Comparison of ENCODE assay signal across 12 cellular contexts in the genomic region with DNA sequence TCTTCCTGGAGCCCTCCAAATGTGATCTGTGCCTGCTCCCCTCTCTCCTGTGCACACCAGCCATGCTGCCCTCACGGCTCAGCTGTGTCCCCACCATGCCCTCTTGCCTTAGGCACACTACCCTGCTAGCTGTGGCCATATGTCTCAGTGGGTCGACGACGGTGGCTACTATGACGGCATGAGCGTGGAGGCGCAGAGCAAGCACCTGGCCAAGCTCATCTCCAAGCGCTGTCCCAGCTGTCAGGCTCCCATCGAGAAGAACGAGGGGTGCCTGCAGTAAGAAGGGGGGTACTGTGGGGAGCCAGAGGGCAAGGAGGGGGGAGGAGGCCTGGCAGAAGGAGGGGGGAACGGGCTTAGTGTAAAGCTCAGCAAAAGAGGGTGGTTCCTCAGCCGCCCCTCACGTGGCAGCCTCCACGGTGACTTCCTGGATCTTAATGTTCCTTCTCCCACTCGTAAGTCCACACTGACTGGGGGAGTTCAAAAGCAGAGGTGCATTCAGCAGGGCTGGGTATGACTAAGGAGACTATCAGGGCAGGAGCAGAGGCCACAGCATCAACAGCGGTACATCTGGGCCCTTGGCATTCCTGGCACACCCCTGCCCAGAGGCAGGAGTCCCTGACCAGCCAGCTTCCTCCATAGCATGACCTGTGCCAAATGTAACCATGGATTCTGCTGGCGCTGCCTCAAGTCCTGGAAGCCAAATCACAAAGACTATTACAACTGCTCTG. TPM values are rescaled to one million over a fixed set of nuclear protein-coding genes. Genes with fewer than 3 reads are reported as not detected.
DNase-seq lines count a peak whose midpoint lies in the region; ATAC-seq, FAIRE-seq and TF ChIP-seq lines count a peak whose summit lies in the region.
"Had no signal": no experiment of that assay in that cellular context is flagged by ENCODE, and none has a peak within 500 bp of the region (broad histone marks: within the 10 kb centered on the region; RNA-seq: fewer than 3 reads in every experiment).

No MANE protein-coding gene starts in this region.

- H3K9ac ChIP-seq in IMR-90 (ENCODE audit: low read depth, low read length) (no peak overlapping the region), K562 (ENCODE audit: insufficient read depth in 1 of 2, low read depth in 2 of 2, low read length in 2 of 2) (peak overlapping the region in 1 of 2 experiments; percentile 76; a peak in 2 of 4 replicates)

- H3K4me2 ChIP-seq in IMR-90 (ENCODE audit: low read depth, low read length) (no peak overlapping the region), K562 (ENCODE audit: insufficient read depth, low read length) (no peak overlapping the region)

- H3K36me3 Mint-ChIP-seq in CD4-positive, alpha-beta T cell (ENCODE audit: low read depth), result peaks cover 65% of the 10 kb centered on the region

- dilution Hi-C loops in IMR-90 (cut with HindIII; ENCODE audit: low sequenced_read_pairs, unreplicated experiment), result no loop called here

- 92% methylated on average over 10 of the region's 17 CpGs; no CpG with 5 or more reads in 1 of the 2 experiments for WGBS in IMR-90 (ENCODE audit: extremely low coverage in 2 of 2, insufficient read length in 1 of 2), 2 experiments
- 80% methylated on average over 14 of the region's 17 CpGs for WGBS in K562 (ENCODE audit: insufficient coverage, low coverage, missing lambda C conversion rate)
- 68 to 76% (median 70%) methylated on average over 17 of the region's 17 CpGs for WGBS in ovary, 3 donors

- BruUV-seq in IMR-90 (replicated peaks; lab: Mats Ljungman, UMichigan) (no TSS peak), K562 (replicated peaks; lab: Mats Ljungman, UMichigan) (no TSS peak)

- peak overlapping the region; percentile 29 for H3K27ac ChIP-seq in CD4-positive, alpha-beta T cell (ENCODE audit: low read depth, low read length)
- H3K27ac ChIP-seq in IMR-90 (ENCODE audit: insufficient read depth, low read length), result no peak overlapping the region
- H3K27ac ChIP-seq in K562 (ENCODE audit: extremely low read depth, low read depth, low read length), result no peak overlapping the region
- no peak overlapping the region for H3K27ac ChIP-seq in ovary
- H3K27ac ChIP-seq: heart right ventricle, upper lobe of left lung had no signal

- peaks cover 53% of the 10 kb centered on the region for H3K4me1 Mint-ChIP-seq in CD4-positive, alpha-beta T cell (ENCODE audit: low read depth)

- no peaks in the 10 kb centered on the region for H3K79me1 ChIP-seq in IMR-90 (ENCODE audit: low read depth in 1 of 2, low read length in 2 of 2)

- intact Hi-C loops in CD4-positive, alpha-beta T cell (cut with DNase I, micrococcal nuclease), result loop anchor here in 1 of 2 experiments (5.0 kb wide), 2 partner anchors 34 to 49 kb away; a partner anchor contains a TSS
- intact Hi-C loops in IMR-90 (cut with micrococcal nuclease), result no loop called here
- intact Hi-C loops in K562 (cut with micrococcal nuclease), result no loop called here
- intact Hi-C loops in ovary (cut with DNase I), result loop anchor here in 1 of 4 donors (10.0 kb wide), 1 partner anchor 284 kb away; no protein-coding TSS in a partner anchor

- H2AFZ ChIP-seq in IMR-90 (replicated peaks; ENCODE audit: low read length, poor library complexity) (peak overlapping the region; percentile 54), K562 (ENCODE audit: low read depth, low read length) (no peak overlapping the region)

- no peak overlapping the region for H4K8ac ChIP-seq in IMR-90 (ENCODE audit: low read depth in 2 of 2, low read length in 2 of 2)

- H3K9me1 ChIP-seq in IMR-90 (ENCODE audit: insufficient read depth, low read length) (no peaks in the 10 kb centered on the region; the same call in 1 of the 2 replicates), K562 (ENCODE audit: control insufficient read depth, insufficient read depth, low read length) (no peaks in the 10 kb centered on the region)

- H3K14ac ChIP-seq in IMR-90 (replicated peaks; ENCODE audit: low read depth, low read length), result no peak overlapping the region

- H3K27me3 Mint-ChIP-seq in CD4-positive, alpha-beta T cell, result no peaks in the 10 kb centered on the region

- H4K20me1 ChIP-seq in IMR-90 (ENCODE audit: insufficient read depth, low read length) (no peaks in the 10 kb centered on the region), K562 (replicated peaks; ENCODE audit: control insufficient read depth, insufficient read depth, low read length) (no peaks in the 10 kb centered on the region)

- no peak overlapping the region for H3K23ac ChIP-seq in IMR-90 (ENCODE audit: low read depth, low read length)

- TF ChIP-seq EP300 in K562 (IDR thresholded peaks at IDR 0.05; ENCODE audit: low read length), result no peak
- no peak for TF ChIP-seq EP300 in ovary (IDR thresholded peaks at IDR 0.05)

- H3K4me1 ChIP-seq in IMR-90 (ENCODE audit: control insufficient read depth, insufficient read depth, low read length) (peaks cover 2% of the 10 kb centered on the region; the same call in 1 of the 2 replicates), K562 (replicated peaks in 1 of 2; ENCODE audit: control insufficient read depth in 2 of 2, insufficient read depth in 2 of 2, low read length in 2 of 2) (peaks cover 13 to 35% of the 10 kb centered on the region in 2 experiments; a peak in 4 of 5 replicates), ovary (ENCODE audit: insufficient read depth) (no peaks in the 10 kb centered on the region)

- no peak for TF ChIP-seq POLR2A in IMR-90 (IDR thresholded peaks at IDR 0.05; ENCODE audit: low read depth, low read length)
- no peak for TF ChIP-seq POLR2A in K562 (conservative IDR thresholded peaks at IDR 0.05)
- no peak for TF ChIP-seq POLR2A in ovary (IDR thresholded peaks at IDR 0.05)

- in situ Hi-C loops in IMR-90 (cut with MboI; ENCODE audit: low sequenced_read_pairs), result no loop called here
- in situ Hi-C loops in K562 (cut with MboI), result no loop called here

- H3K18ac ChIP-seq in IMR-90 (ENCODE audit: low read depth, low read length), result no peak overlapping the region

- no peak overlapping the region for H4K91ac ChIP-seq in IMR-90 (ENCODE audit: insufficient read depth, low read depth, low read length)

- no peak overlapping the region for H3K4ac ChIP-seq in IMR-90 (ENCODE audit: low read depth, low read length)

- no peaks in the 10 kb centered on the region for H3K9me3 ChIP-seq in CD4-positive, alpha-beta T cell (ENCODE audit: control insufficient read depth, low read length)
- H3K9me3 ChIP-seq in IMR-90 (ENCODE audit: control insufficient read depth, insufficient read depth, low read length) (no peaks in the 10 kb centered on the region), K562 (replicated peaks; ENCODE audit: control insufficient read depth, insufficient read depth, low read depth, low read length) (no peaks in the 10 kb centered on the region), ovary (no peaks in the 10 kb centered on the region)
- H3K9me3 ChIP-seq: heart right ventricle, upper lobe of left lung had no signal

- no peak overlapping the region for H3K56ac ChIP-seq in IMR-90 (ENCODE audit: extremely low read depth, insufficient read depth, low read length)

- no peak for ATAC-seq in CD4-positive, alpha-beta T cell (ENCODE audit: poor library complexity)
- ATAC-seq in IMR-90 (ENCODE audit: low read depth) (peak; percentile 19; the same call in 1 of the 2 replicates), K562 (no peak), HG02852 (IDR thresholded peaks at IDR 0.05; ENCODE audit: unreplicated experiment) (no peak), GM19455 (IDR thresholded peaks at IDR 0.05; ENCODE audit: unreplicated experiment) (no peak)

- no peak for TF ChIP-seq RAD21 in IMR-90 (IDR thresholded peaks at IDR 0.05; ENCODE audit: low read length)
- TF ChIP-seq RAD21 in K562 (CRISPR knock-in tag; conservative IDR thresholded peaks at IDR 0.05 in 1 of 2, IDR thresholded peaks at IDR 0.05 in 1 of 2), result no peak

- POLR2A ChIA-PET in CD4-positive, alpha-beta T cell (lab: Charles Lee), result no interaction called here
- POLR2A ChIA-PET in IMR-90 (lab: Charles Lee; ENCODE audit: unreplicated experiment) (no interaction called here), K562 (lab: Yijun Ruan, JAX) (interaction anchor here (0.5 to 11.2 kb wide), 16 partner anchors 5 to 318 kb away, joined by 3 to 118 read pairs (median 4); a partner anchor contains a TSS)

- CTCF ChIA-PET in CD4-positive, alpha-beta T cell (lab: Charles Lee), result interaction anchor here (1.6 kb wide), 1 partner anchor 9 kb away, joined by 6 read pairs; a partner anchor contains a TSS
- CTCF ChIA-PET in IMR-90 (lab: Yijun Ruan, JAX) (no interaction called here), K562 (lab: Yijun Ruan, JAX; ENCODE audit: low intra/inter-chr PET ratio) (no interaction called here)

- no peak overlapping the region for H2AK5ac ChIP-seq in IMR-90 (ENCODE audit: low read depth, low read length)

- H3K4me3 ChIP-seq in IMR-90 (ENCODE audit: insufficient read depth, low read depth, low read length) (no peak overlapping the region), K562 (no peak overlapping the region), ovary (no peak overlapping the region)
- H3K4me3 ChIP-seq: heart right ventricle, upper lobe of left lung had no signal

- peaks cover 46% of the 10 kb centered on the region for H3K36me3 ChIP-seq in IMR-90 (ENCODE audit: control insufficient read depth, insufficient read depth, low read length)
- H3K36me3 ChIP-seq in K562 (ENCODE audit: control insufficient read depth, insufficient read depth, low read length), result peaks cover 28% of the 10 kb centered on the region; the same call in 1 of the 3 replicates
- H3K36me3 ChIP-seq in ovary, result no peaks in the 10 kb centered on the region

- H2AK9ac ChIP-seq in IMR-90 (replicated peaks; ENCODE audit: low read depth, low read length, poor library complexity), result no peak overlapping the region

- no peaks in the 10 kb centered on the region for H3K79me2 ChIP-seq in K562 (ENCODE audit: control insufficient read depth, insufficient read depth, low read length)

- DNase-seq in CD4-positive, alpha-beta T cell, result peak in 1 of 10 experiments; percentile 27
- no peak for DNase-seq in IMR-90
- no peak for DNase-seq in K562 (ENCODE audit: extremely low read depth in 1 of 4, low spot score in 3 of 4)
- peak; percentile 19 for DNase-seq in midbrain (lab: John Stamatoyannopoulos, UW)
- no peak for DNase-seq in ovary
- DNase-seq: activated T-cell treated with anti-CD3 and anti-CD28 coated beads, Interleukin-2, amount 50 U/mL, for 48 hours; cortex of kidney; heart right ventricle; NCI-H1417 treated with DMSO at 0.1 percent for 48 hours had no signal

- H3K27me3 ChIP-seq in CD4-positive, alpha-beta T cell (ENCODE audit: control insufficient read depth, insufficient read depth, low read length), result no peaks in the 10 kb centered on the region
- H3K27me3 ChIP-seq in IMR-90 (ENCODE audit: control insufficient read depth, insufficient read depth, low read length) (no peaks in the 10 kb centered on the region), K562 (ENCODE audit: control insufficient read depth in 2 of 2, insufficient read depth in 2 of 2, low read length in 2 of 2) (no peaks in the 10 kb centered on the region), ovary (no peaks in the 10 kb centered on the region)
- H3K27me3 ChIP-seq: heart right ventricle, upper lobe of left lung had no signal

- H2BK5ac ChIP-seq in IMR-90 (ENCODE audit: low read depth, low read length, poor library complexity, severe bottlenecking), result no peak overlapping the region

- no peak for TF ChIP-seq CTCF in CD4-positive, alpha-beta T cell (IDR thresholded peaks at IDR 0.05)
- TF ChIP-seq CTCF in IMR-90 (conservative IDR thresholded peaks at IDR 0.05; ENCODE audit: low read depth, low read length) (no peak), K562 (IDR thresholded peaks at IDR 0.05 in 2 of 3, conservative IDR thresholded peaks at IDR 0.05 in 1 of 3; ENCODE audit: insufficient read depth in 2 of 3, low read depth in 1 of 3, low read length in 3 of 3) (no peak), ovary (IDR thresholded peaks at IDR 0.05) (no peak)

- H3K9me3 Mint-ChIP-seq in CD4-positive, alpha-beta T cell, result no peaks in the 10 kb centered on the region

- H3K27ac Mint-ChIP-seq in CD4-positive, alpha-beta T cell, result peak overlapping the region; percentile 100

- H4K5ac ChIP-seq in IMR-90 (ENCODE audit: low read depth, low read length), result no peak overlapping the region

- no peak overlapping the region for H2BK120ac ChIP-seq in IMR-90 (ENCODE audit: low read depth, low read length)

- H3K4me3 Mint-ChIP-seq in CD4-positive, alpha-beta T cell, result no peak overlapping the region

- H2BK15ac ChIP-seq in IMR-90 (ENCODE audit: low read depth, low read length), result no peak overlapping the region

- no peak for FAIRE-seq in K562 (lab: Jason Lieb, UNC)

- H2BK20ac ChIP-seq in IMR-90 (ENCODE audit: low read depth, low read length), result no peak overlapping the region

RNA-seq across cellular contexts. Expression of a gene that starts 8.1 kb away (rescaled TPM):
- 10 to 100 TPM; 27.3 to 30.6 TPM for total RNA-seq in CD4-positive, alpha-beta T cell
- total RNA-seq in IMR-90 (2012; rRNA removed) (19.0 and 22.8 TPM in 2 replicates), K562 (2014; rRNA removed) (237 and 302 TPM in 2 replicates), K562 (2014; rRNA removed; fragmentation: Illumina TruSeq; extraction: Trizol) (25.7 and 32.4 TPM in 2 replicates), K562 (2015; rRNA removed; fragmentation: Illumina TruSeq; extraction: Trizol) (67.7 and 68.7 TPM in 2 replicates), K562 (2021) (127 and 140 TPM in 2 replicates), ovary (100 to 1,000 TPM in 1 of 7 donors, 10 to 100 TPM in 6; 25.0 to 120 (median 44.7) TPM)
- polyA plus RNA-seq in IMR-90 (2012; rRNA removed) (47.8 and 58.0 TPM in 2 replicates), K562 (2011; rRNA removed) (136 and 161 TPM in 2 replicates), K562 (2014; fragmentation: Illumina TruSeq; extraction: Trizol) (48.8 and 72.3 TPM in 2 replicates), K562 (2014; fragmentation: Nextera tagmentation; extraction: Ambion mirVana) (10 to 100 TPM in 1 of 2 experiments, 1 to 10 TPM in 1; 7.3 to 13.9 TPM), K562 (2014; rRNA removed) (300 and 346 TPM in 2 replicates), ovary (10 to 100 TPM; 13.6 to 55.5 TPM)
- polyA plus RNA-seq in IMR-90 (2012; cell fraction: cytosol; rRNA removed), result 192 and 227 TPM in 2 replicates
- 42.4 and 83.8 TPM in 2 replicates for polyA plus RNA-seq in IMR-90 (2012; cell fraction: nucleus; rRNA removed; ENCODE audit: low replicate concordance)
- total RNA-seq in K562 (2011; cell fraction: chromatin; rRNA removed; ENCODE audit: low replicate concordance), result 41.0 and 115 TPM in 2 replicates
- 111 and 120 TPM in 2 replicates for total RNA-seq in K562 (2011; cell fraction: nucleolus; rRNA removed)
- total RNA-seq in K562 (2011; cell fraction: nucleoplasm; rRNA removed), result 76.8 and 84.6 TPM in 2 replicates
- polyA plus RNA-seq in K562 (2011; cell fraction: cytosol; rRNA removed), result 293 and 491 TPM in 2 replicates
- 149 and 187 TPM in 2 replicates for polyA plus RNA-seq in K562 (2011; cell fraction: nucleus; rRNA removed)
- 197 and 211 TPM in 2 replicates for polyA plus RNA-seq in K562 (2012)
- polyA minus RNA-seq in K562 (2011; rRNA and poly(A)+ RNA removed), result 23.2 and 30.5 TPM in 2 replicates
- 26.2 and 27.7 TPM in 2 replicates for polyA minus RNA-seq in K562 (2011; cell fraction: cytosol; rRNA and poly(A)+ RNA removed)
- polyA minus RNA-seq in K562 (2011; cell fraction: nucleus; rRNA and poly(A)+ RNA removed), result 26.3 and 34.4 TPM in 2 replicates

RNA-seq across cellular contexts. Expression of a gene that starts 22.1 kb away (rescaled TPM):
- total RNA-seq in CD4-positive, alpha-beta T cell, result not detected
- total RNA-seq in IMR-90 (2012; rRNA removed) (under 0.01 TPM in 1 of 2 replicates, not detected in the other), K562 (2014; rRNA removed) (not detected in 2 replicates), K562 (2014; rRNA removed; fragmentation: Illumina TruSeq; extraction: Trizol) (not detected in 2 replicates), K562 (2015; rRNA removed; fragmentation: Illumina TruSeq; extraction: Trizol) (not detected in 2 replicates), K562 (2021) (not detected in 2 replicates), ovary (under 1 TPM in 2 of 7 donors, not detected in 5; 0.03 to 0.11 TPM)
- polyA plus RNA-seq in IMR-90 (2012; rRNA removed) (0.01 and 0.02 TPM in 2 replicates), K562 (2011; rRNA removed) (not detected in 2 replicates), K562 (2014; fragmentation: Illumina TruSeq; extraction: Trizol) (not detected in 2 replicates), K562 (2014; fragmentation: Nextera tagmentation; extraction: Ambion mirVana) (not detected), K562 (2014; rRNA removed) (not detected in 2 replicates), ovary (under 1 TPM in 1 of 2 donors, not detected in 1; 0.06 TPM)
- polyA plus RNA-seq in IMR-90 (2012; cell fraction: cytosol; rRNA removed), result 0.02 and 0.03 TPM in 2 replicates
- polyA plus RNA-seq in IMR-90 (2012; cell fraction: nucleus; rRNA removed; ENCODE audit: low replicate concordance), result 0.10 and 0.13 TPM in 2 replicates
- total RNA-seq in K562 (2011; cell fraction: chromatin; rRNA removed; ENCODE audit: low replicate concordance), result 0.07 TPM in 1 of 2 replicates, not detected in the other
- total RNA-seq in K562 (2011; cell fraction: nucleolus; rRNA removed), result under 0.01 TPM in 1 of 2 replicates, not detected in the other
- 0.07 TPM in 1 of 2 replicates, not detected in the other for total RNA-seq in K562 (2011; cell fraction: nucleoplasm; rRNA removed)
- polyA plus RNA-seq in K562 (2011; cell fraction: cytosol; rRNA removed), result not detected in 2 replicates
- not detected in 2 replicates for polyA plus RNA-seq in K562 (2011; cell fraction: nucleus; rRNA removed)
- polyA plus RNA-seq in K562 (2012), result 0.01 TPM in 1 of 2 replicates, not detected in the other
- polyA minus RNA-seq in K562 (2011; rRNA and poly(A)+ RNA removed), result not detected in 2 replicates
- polyA minus RNA-seq in K562 (2011; cell fraction: cytosol; rRNA and poly(A)+ RNA removed), result not detected in 2 replicates
- under 0.01 TPM in 1 of 2 replicates, not detected in the other for polyA minus RNA-seq in K562 (2011; cell fraction: nucleus; rRNA and poly(A)+ RNA removed)

RNA-seq across cellular contexts. Expression of a gene that starts 39.2 kb away (rescaled TPM):
- 10 to 100 TPM; 75.5 to 79.2 TPM for total RNA-seq in CD4-positive, alpha-beta T cell
- 6.1 and 7.7 TPM in 2 replicates for total RNA-seq in IMR-90 (2012; rRNA removed)
- 19.1 and 19.5 TPM in 2 replicates for polyA plus RNA-seq in IMR-90 (2012; rRNA removed)
- 10.0 and 10.2 TPM in 2 replicates for polyA plus RNA-seq in IMR-90 (2012; cell fraction: cytosol; rRNA removed)
- 166 and 221 TPM in 2 replicates for polyA plus RNA-seq in IMR-90 (2012; cell fraction: nucleus; rRNA removed; ENCODE audit: low replicate concordance)
- 74.5 and 153 TPM in 2 replicates for total RNA-seq in K562 (2011; cell fraction: chromatin; rRNA removed; ENCODE audit: low replicate concordance)
- 62.1 and 70.9 TPM in 2 replicates for total RNA-seq in K562 (2011; cell fraction: nucleolus; rRNA removed)
- total RNA-seq in K562 (2011; cell fraction: nucleoplasm; rRNA removed), result 62.3 and 69.4 TPM in 2 replicates
- total RNA-seq in K562 (2014; rRNA removed), result 6.5 and 8.6 TPM in 2 replicates
- total RNA-seq in K562 (2014; rRNA removed; fragmentation: Illumina TruSeq; extraction: Trizol), result 4.1 and 5.8 TPM in 2 replicates
- total RNA-seq in K562 (2015; rRNA removed; fragmentation: Illumina TruSeq; extraction: Trizol), result 7.4 and 7.5 TPM in 2 replicates
- total RNA-seq in K562 (2021), result 10.0 and 13.4 TPM in 2 replicates
- 7.0 and 13.5 TPM in 2 replicates for polyA plus RNA-seq in K562 (2011; rRNA removed)
- polyA plus RNA-seq in K562 (2011; cell fraction: cytosol; rRNA removed), result 5.8 and 6.2 TPM in 2 replicates
- 82.8 and 102 TPM in 2 replicates for polyA plus RNA-seq in K562 (2011; cell fraction: nucleus; rRNA removed)
- polyA plus RNA-seq in K562 (2012), result 10.1 and 29.2 TPM in 2 replicates
- polyA plus RNA-seq in K562 (2014; fragmentation: Illumina TruSeq; extraction: Trizol), result 6.2 and 6.6 TPM in 2 replicates
- under 1 TPM; 0.50 to 0.51 TPM for polyA plus RNA-seq in K562 (2014; fragmentation: Nextera tagmentation; extraction: Ambion mirVana)
- polyA plus RNA-seq in K562 (2014; rRNA removed), result 9.7 and 20.7 TPM in 2 replicates
- 7.7 and 10.8 TPM in 2 replicates for polyA minus RNA-seq in K562 (2011; rRNA and poly(A)+ RNA removed)
- 3.4 and 6.3 TPM in 2 replicates for polyA minus RNA-seq in K562 (2011; cell fraction: cytosol; rRNA and poly(A)+ RNA removed)
- polyA minus RNA-seq in K562 (2011; cell fraction: nucleus; rRNA and poly(A)+ RNA removed), result 18.6 and 30.8 TPM in 2 replicates
- total RNA-seq in ovary, result 10 to 100 TPM; 24.2 to 44.5 (median 33.0) TPM
- 10 to 100 TPM; 15.9 to 20.8 TPM for polyA plus RNA-seq in ovary

RNA-seq across cellular contexts. Expression of a gene that starts 50.1 kb away (rescaled TPM):
- 10 to 100 TPM; 22.8 to 23.7 TPM for total RNA-seq in CD4-positive, alpha-beta T cell
- total RNA-seq in IMR-90 (2012; rRNA removed) (20.6 TPM in 2 replicates), K562 (2014; rRNA removed) (24.6 and 31.5 TPM in 2 replicates), K562 (2014; rRNA removed; fragmentation: Illumina TruSeq; extraction: Trizol) (11.1 and 12.6 TPM in 2 replicates), K562 (2015; rRNA removed; fragmentation: Illumina TruSeq; extraction: Trizol) (19.4 and 20.1 TPM in 2 replicates), K562 (2021) (32.7 and 37.0 TPM in 2 replicates), ovary (10 to 100 TPM; 21.0 to 73.3 (median 38.0) TPM)
- polyA plus RNA-seq in IMR-90 (2012; rRNA removed) (56.3 and 69.1 TPM in 2 replicates), K562 (2011; rRNA removed) (25.3 and 29.5 TPM in 2 replicates), K562 (2014; fragmentation: Illumina TruSeq; extraction: Trizol) (29.8 and 35.8 TPM in 2 replicates), K562 (2014; fragmentation: Nextera tagmentation; extraction: Ambion mirVana) (1 to 10 TPM; 2.5 to 2.8 TPM), K562 (2014; rRNA removed) (28.4 and 32.2 TPM in 2 replicates), ovary (10 to 100 TPM; 26.6 to 26.9 TPM)
- polyA plus RNA-seq in IMR-90 (2012; cell fraction: cytosol; rRNA removed), result 36.9 and 62.2 TPM in 2 replicates
- 71.8 and 84.9 TPM in 2 replicates for polyA plus RNA-seq in IMR-90 (2012; cell fraction: nucleus; rRNA removed; ENCODE audit: low replicate concordance)
- 13.7 and 28.2 TPM in 2 replicates for total RNA-seq in K562 (2011; cell fraction: chromatin; rRNA removed; ENCODE audit: low replicate concordance)
- total RNA-seq in K562 (2011; cell fraction: nucleolus; rRNA removed), result 20.1 and 23.2 TPM in 2 replicates
- 23.9 and 30.5 TPM in 2 replicates for total RNA-seq in K562 (2011; cell fraction: nucleoplasm; rRNA removed)
- 39.3 and 67.9 TPM in 2 replicates for polyA plus RNA-seq in K562 (2011; cell fraction: cytosol; rRNA removed)
- polyA plus RNA-seq in K562 (2011; cell fraction: nucleus; rRNA removed), result 41.4 and 58.3 TPM in 2 replicates
- 35.4 TPM in 2 replicates for polyA plus RNA-seq in K562 (2012)
- polyA minus RNA-seq in K562 (2011; rRNA and poly(A)+ RNA removed), result 16.6 and 31.6 TPM in 2 replicates
- 23.6 and 23.7 TPM in 2 replicates for polyA minus RNA-seq in K562 (2011; cell fraction: cytosol; rRNA and poly(A)+ RNA removed)
- polyA minus RNA-seq in K562 (2011; cell fraction: nucleus; rRNA and poly(A)+ RNA removed), result 11.4 and 14.8 TPM in 2 replicates
